ENCODE assay signal across 8 cellular contexts in the genomic region with DNA sequence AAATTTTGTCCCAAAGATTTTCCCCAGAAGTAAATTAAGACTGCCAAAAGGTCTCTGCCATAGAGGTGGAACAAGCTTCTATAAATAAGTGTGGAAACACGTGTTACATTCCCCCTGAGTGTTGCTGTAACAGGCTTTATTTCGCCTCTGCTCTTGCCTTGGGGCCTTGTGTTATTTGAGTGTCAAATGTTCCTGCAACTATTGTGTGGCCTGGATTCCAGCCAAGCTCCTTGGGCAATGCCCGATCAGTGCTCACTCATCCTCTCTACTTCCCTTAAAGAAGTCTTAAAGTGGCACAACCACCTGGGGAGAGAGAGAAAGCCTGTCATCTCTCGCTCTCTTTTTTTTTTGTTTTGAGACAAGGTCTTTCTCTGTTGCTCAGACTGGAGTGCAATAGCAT.
DNase-seq lines count a peak whose midpoint lies in the region; ATAC-seq and TF ChIP-seq lines count a peak whose summit lies in the region.

No MANE protein-coding gene starts in this region.

- no peaks in the 10 kb centered on the region for H3K27me3 ChIP-seq in stomach

- no peak overlapping the region for H3K4me3 Mint-ChIP-seq in activated T-helper 2 cell treated with anti-CD3 and anti-CD28 coated beads, Interferon-gamma antibody, Interleukin-2, Interleukin-4, amounts not matched to agents 10 μg/mL and 5 μg/mL and 100 μg/mL, durations not matched to agents 14 hours and 24 hours and 36 hours (ENCODE audit: low read depth)
- H3K4me3 Mint-ChIP-seq in mesothelial cell of epicardium: no peak overlapping the region

- peaks cover 24% of the 10 kb centered on the region for H3K27me3 Mint-ChIP-seq in activated T-helper 2 cell treated with anti-CD3 and anti-CD28 coated beads, Interferon-gamma antibody, Interleukin-2, Interleukin-4, amounts not matched to agents 10 μg/mL and 5 μg/mL and 100 μg/mL, durations not matched to agents 14 hours and 24 hours and 36 hours (ENCODE audit: low read depth)
- peaks cover 4% of the 10 kb centered on the region for H3K27me3 Mint-ChIP-seq in mesothelial cell of epicardium (ENCODE audit: low read depth)

- 23 to 30% (median 26%) methylated on average over 4 of the region's 4 CpGs for WGBS in stomach, 5 donors

- no peaks in the 10 kb centered on the region for H3K36me3 Mint-ChIP-seq in activated T-helper 2 cell treated with anti-CD3 and anti-CD28 coated beads, Interferon-gamma antibody, Interleukin-2, Interleukin-4, amounts not matched to agents 10 μg/mL and 5 μg/mL and 100 μg/mL, durations not matched to agents 14 hours and 24 hours and 36 hours (ENCODE audit: low read depth)
- no peaks in the 10 kb centered on the region for H3K36me3 Mint-ChIP-seq in mesothelial cell of epicardium

- in situ Hi-C loops in SK-MEL-5 (cut with HindIII; ENCODE audit: low pct_unique_long_range_greater_than_20kb, low sequenced_read_pairs): no loop called here

- intact Hi-C loops in head of caudate nucleus (cut with DNase I) (no loop called here), stomach (cut with DNase I; ENCODE audit: low total_unique reads) (no loop called here)
- intact Hi-C loops in activated T-helper 2 cell treated with anti-CD3 and anti-CD28 coated beads, Interferon-gamma antibody, Interleukin-2, Interleukin-4, amounts not matched to agents 10 μg/mL and 5 μg/mL and 100 μg/mL, durations not matched to agents 14 hours and 24 hours and 36 hours (cut with micrococcal nuclease): no loop called here

- TF ChIP-seq POLR2A in stomach (IDR thresholded peaks at IDR 0.05): no peak

- H3K36me3 ChIP-seq in stomach: no peaks in the 10 kb centered on the region

- H3K9me3 Mint-ChIP-seq in activated T-helper 2 cell treated with anti-CD3 and anti-CD28 coated beads, Interferon-gamma antibody, Interleukin-2, Interleukin-4, amounts not matched to agents 10 μg/mL and 5 μg/mL and 100 μg/mL, durations not matched to agents 14 hours and 24 hours and 36 hours: no peaks in the 10 kb centered on the region
- peaks cover 21% of the 10 kb centered on the region for H3K9me3 Mint-ChIP-seq in mesothelial cell of epicardium

- peak overlapping the region in 1 of 5 donors; percentile 34 for H3K27ac ChIP-seq in stomach

- ATAC-seq in activated CD4-positive, CD25-positive, alpha-beta regulatory T cell treated with anti-CD3 and anti-CD28 coated beads, Interleukin-2, amount 50 U/mL, for 24 hours: no peak

- no peak for TF ChIP-seq EP300 in stomach (IDR thresholded peaks at IDR 0.05)

- no peak for TF ChIP-seq CTCF in stomach (IDR thresholded peaks at IDR 0.05)
- TF ChIP-seq CTCF in mesothelial cell of epicardium (IDR thresholded peaks at IDR 0.05; ENCODE audit: unreplicated experiment): no peak

- H3K4me1 ChIP-seq in stomach: peaks cover 0 to 14% (median 6%) of the 10 kb centered on the region in 4 donors

- peak; percentile 65 for DNase-seq in AG20443 (ENCODE audit: low spot score)
- DNase-seq in LHCN-M2 (ENCODE audit: low read depth): peak; percentile 94
- DNase-seq in SK-MEL-5 (ENCODE audit: low read depth, low spot score): peak; percentile 88
- peak in 33 of 42 donors; percentile 10 to 72 (median 33) for DNase-seq in head of caudate nucleus
- DNase-seq in stomach: peak; percentile 86
- DNase-seq in activated T-helper 2 cell treated with anti-CD3 and anti-CD28 coated beads, Interferon-gamma antibody, Interleukin-2, Interleukin-4, amounts not matched to agents 10 μg/mL and 5 μg/mL and 100 μg/mL, durations not matched to agents 14 hours and 24 hours and 36 hours (ENCODE audit: low spot score): no peak
- DNase-seq in mesothelial cell of epicardium (ENCODE audit: low spot score in 2 of 2, unreplicated experiment in 2 of 2): no peak

- H3K4me1 Mint-ChIP-seq in activated T-helper 2 cell treated with anti-CD3 and anti-CD28 coated beads, Interferon-gamma antibody, Interleukin-2, Interleukin-4, amounts not matched to agents 10 μg/mL and 5 μg/mL and 100 μg/mL, durations not matched to agents 14 hours and 24 hours and 36 hours (ENCODE audit: low read depth): no peaks in the 10 kb centered on the region
- no peaks in the 10 kb centered on the region for H3K4me1 Mint-ChIP-seq in mesothelial cell of epicardium

- H3K27ac Mint-ChIP-seq in activated T-helper 2 cell treated with anti-CD3 and anti-CD28 coated beads, Interferon-gamma antibody, Interleukin-2, Interleukin-4, amounts not matched to agents 10 μg/mL and 5 μg/mL and 100 μg/mL, durations not matched to agents 14 hours and 24 hours and 36 hours: no peak overlapping the region
- no peak overlapping the region for H3K27ac Mint-ChIP-seq in mesothelial cell of epicardium

- no peak overlapping the region for H3K4me3 ChIP-seq in stomach

- no peaks in the 10 kb centered on the region for H3K9me3 ChIP-seq in stomach

Comparison
In these comparisons a context has a peak if more than half of its experiments do, and no peak if none do; other contexts are left out.
1. DNase-seq: peak in AG20443 (single experiment), LHCN-M2 (single experiment), SK-MEL-5 (single experiment), head of caudate nucleus (33 of 42) and stomach (single experiment); none in activated T-helper 2 cell treated with anti-CD3 and anti-CD28 coated beads, Interferon-gamma antibody, Interleukin-2, Interleukin-4, amounts not matched to agents 10 μg/mL and 5 μg/mL and 100 μg/mL, durations not matched to agents 14 hours and 24 hours and 36 hours (single experiment) and mesothelial cell of epicardium (0 of 2).